ENCODE assay signal across 23 cellular contexts in genomic region chr4:170145120-170145519, GRCh38. TPM values are rescaled to one million over a fixed set of nuclear protein-coding genes. Genes with fewer than 3 reads are reported as not detected.
"Had no signal": no experiment of that assay in that cellular context is flagged by ENCODE, and none has a peak within 500 bp of the region (broad histone marks: within the 10 kb centered on the region; RNA-seq: fewer than 3 reads in every experiment).

No MANE protein-coding gene starts in this region.

- H3K9ac ChIP-seq: parathyroid adenoma had no signal

- H3K4me1 Mint-ChIP-seq: natural killer cell had no signal

- H3K79me2 ChIP-seq: parathyroid adenoma had no signal

- H3K36me3 Mint-ChIP-seq: natural killer cell had no signal

- H3K36me3 ChIP-seq: gastrocnemius medialis, lower lobe of right lung, neutrophil, right lobe of liver, thoracic aorta, tibial nerve, upper lobe of left lung, uterus had no signal

- H3K27me3 ChIP-seq: gastrocnemius medialis, neutrophil, right lobe of liver, tibial nerve, upper lobe of left lung, uterus had no signal

- H3K4me1 ChIP-seq: gastrocnemius medialis, lower lobe of right lung, parathyroid adenoma, right lobe of liver, tibial nerve, upper lobe of left lung, uterus had no signal

- H3K9me3 Mint-ChIP-seq: effector memory CD8-positive, alpha-beta T cell; natural killer cell had no signal

- H3K4me3 ChIP-seq: gastrocnemius medialis, lower lobe of right lung, right lobe of liver, thoracic aorta, tibial nerve, upper lobe of left lung, uterus had no signal

- DNase-seq: cortex of kidney; effector memory CD8-positive, alpha-beta T cell; foreskin fibroblast; gastrocnemius medialis; head of caudate nucleus; left ventricle myocardium superior; lower lobe of right lung; natural killer cell; right lobe of liver; small intestine; stimulated activated CD4-positive, alpha-beta T cell treated with anti-CD3 and anti-CD28 coated beads, Interleukin-15, amount 100 ng/mL, for 24 hours; stimulated activated CD4-positive, alpha-beta T cell treated with anti-CD3 and anti-CD28 coated beads, Interleukin-2, amount 100 ng/mL, for 48 hours; stimulated activated naive CD4-positive, alpha-beta T cell; substantia nigra; upper lobe of left lung; uterus had no signal

- H3K27me3 Mint-ChIP-seq: effector memory CD8-positive, alpha-beta T cell; progenitor cell of endocrine pancreas had no signal

- H3K27ac Mint-ChIP-seq: effector memory CD8-positive, alpha-beta T cell; natural killer cell; progenitor cell of endocrine pancreas had no signal

- ATAC-seq: effector memory CD8-positive, alpha-beta T cell; esophagus mucosa; gastrocnemius medialis; left ventricle myocardium superior; lower lobe of right lung; natural killer cell; right lobe of liver had no signal

- H3K4me3 Mint-ChIP-seq: effector memory CD8-positive, alpha-beta T cell; natural killer cell had no signal

- H3K27ac ChIP-seq: gastrocnemius medialis, lower lobe of right lung, neutrophil, parathyroid adenoma, right lobe of liver, thoracic aorta, tibial nerve, upper lobe of left lung, uterus had no signal

RNA-seq across cellular contexts. Expression of gene AADAT, which starts 55.4 kb away (rescaled TPM):
- total RNA-seq: mononuclear cell, natural killer cell had no signal
